8 cellular contexts compared by ENCODE assay signal in the genomic region with DNA sequence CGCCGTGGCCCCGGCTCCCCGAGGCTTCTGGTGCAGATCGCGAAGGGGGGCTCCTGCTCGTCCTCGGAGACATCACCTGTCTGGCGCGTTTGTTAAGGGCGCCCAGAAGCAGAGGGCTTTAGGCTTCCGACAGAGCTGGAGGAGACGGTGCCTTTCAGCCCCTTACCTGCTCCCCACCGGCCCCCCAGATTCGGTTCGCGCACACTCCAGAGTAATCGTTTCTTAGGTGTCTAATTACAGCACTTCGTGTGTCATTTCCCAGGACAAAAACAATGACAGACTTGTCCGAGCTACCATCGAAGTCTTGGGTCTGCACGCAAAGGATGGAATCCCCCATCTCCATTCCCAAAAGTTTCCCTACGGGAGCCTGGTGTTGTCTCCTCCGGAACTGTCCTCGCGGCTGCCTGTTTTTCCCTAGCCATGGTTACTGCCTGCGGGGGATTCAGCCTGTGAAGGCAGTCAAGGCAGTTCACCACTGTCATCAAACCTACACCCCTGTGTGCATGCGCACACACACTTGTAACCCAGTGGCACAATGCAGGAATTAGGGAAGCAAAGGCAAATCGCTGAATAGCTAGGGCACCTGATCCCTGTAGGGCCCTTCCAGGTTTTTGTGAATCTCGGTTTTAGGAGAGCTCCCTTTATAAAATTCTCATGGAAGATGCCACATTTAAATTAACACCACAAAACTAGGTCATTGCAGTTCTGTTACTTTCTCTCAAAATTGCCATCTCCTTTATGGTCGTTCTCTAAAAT. TPM values are rescaled to one million over a fixed set of nuclear protein-coding genes. Genes with fewer than 3 reads are reported as not detected.
DNase-seq lines count a peak whose midpoint lies in the region; ATAC-seq and TF ChIP-seq lines count a peak whose summit lies in the region.

No MANE protein-coding gene starts in this region.

- intact Hi-C loops in left ventricle myocardium inferior (cut with micrococcal nuclease): loop anchor here (10.0 kb wide), 2 partner anchors 74 to 116 kb away; no protein-coding TSS in a partner anchor

- no peak for ATAC-seq in HG02571 (IDR thresholded peaks at IDR 0.05; ENCODE audit: unreplicated experiment)
- no peak for ATAC-seq in HG03565 (IDR thresholded peaks at IDR 0.05; ENCODE audit: unreplicated experiment)
- ATAC-seq in HG03039 (IDR thresholded peaks at IDR 0.05; ENCODE audit: unreplicated experiment): no peak

- DNase-seq in DMS79 treated with DMSO at 0.1 percent for 48 hours (lab: John Stamatoyannopoulos, UW) (peak; percentile 75), NCI-H146 (lab: John Stamatoyannopoulos, UW) (peak; percentile 68), amniotic epithelial cell (ENCODE audit: low read depth) (peak; percentile 41), left ventricle myocardium inferior (peak; percentile 22), nucleus accumbens (lab: John Stamatoyannopoulos, UW) (peak in 55 of 56 donors; percentile 7 to 86 (median 66))

- peak overlapping the region; percentile 98 for H3K27ac ChIP-seq in left ventricle myocardium inferior (replicated peaks)

- H3K4me3 ChIP-seq in left ventricle myocardium inferior: peak overlapping the region; percentile 77

- H3K9me3 ChIP-seq in left ventricle myocardium inferior (replicated peaks): peaks cover 2% of the 10 kb centered on the region

- TF ChIP-seq CTCF in left ventricle myocardium inferior (IDR thresholded peaks at IDR 0.05; ENCODE audit: borderline replicate concordance): no peak

- no peaks in the 10 kb centered on the region for H3K36me3 ChIP-seq in left ventricle myocardium inferior

- H3K4me1 ChIP-seq in left ventricle myocardium inferior: peaks cover 24% of the 10 kb centered on the region

- no peaks in the 10 kb centered on the region for H3K27me3 ChIP-seq in left ventricle myocardium inferior (ENCODE audit: low read depth)

RNA-seq across cellular contexts. Expression of a gene that starts 0.7 kb away (rescaled TPM):
- total RNA-seq in left ventricle myocardium inferior: 35.1 TPM

Comparison
In these comparisons a context has a peak if more than half of its experiments do, and no peak if none do; other contexts are left out.
1. DNase-seq: peak in every context shown above with its lines; median percentile 75 in DMS79 treated with DMSO at 0.1 percent for 48 hours; 68 in NCI-H146; 66 in nucleus accumbens; 41 in amniotic epithelial cell; 22 in left ventricle myocardium inferior.